Comparison of ENCODE assay signal across 17 cellular contexts in genomic region chr17:76092526-76093413, GRCh38. TPM values are rescaled to one million over a fixed set of nuclear protein-coding genes. Genes with fewer than 3 reads are reported as not detected.
DNase-seq lines count a peak whose midpoint lies in the region; ATAC-seq, FAIRE-seq and TF ChIP-seq lines count a peak whose summit lies in the region.
"Had no signal": no experiment of that assay in that cellular context is flagged by ENCODE, and none has a peak within 500 bp of the region (broad histone marks: within the 10 kb centered on the region; RNA-seq: fewer than 3 reads in every experiment).

No MANE protein-coding gene starts in this region.

- H3K27ac Mint-ChIP-seq in naive thymus-derived CD8-positive, alpha-beta T cell, result peak overlapping the region in 6 of 10 donors; percentile 3 to 38 (median 26)
- H3K27ac Mint-ChIP-seq: IgD-negative memory B cell had no signal

- no peak for FAIRE-seq in D721Med (lab: Jason Lieb, UNC)
- FAIRE-seq: GM19239 had no signal

- H3K36me3 ChIP-seq in mucosa of descending colon (ENCODE audit: low read depth), result peaks cover 11% of the 10 kb centered on the region

- peak; percentile 49 to 76 for ATAC-seq in naive thymus-derived CD8-positive, alpha-beta T cell
- ATAC-seq in mucosa of descending colon, result no peak

- no peaks in the 10 kb centered on the region for H3K9me3 ChIP-seq in mucosa of descending colon
- H3K9me3 ChIP-seq: BE2C had no signal

- TF ChIP-seq CTCF in D721Med (IDR thresholded peaks at IDR 0.05; ENCODE audit: insufficient read depth, missing control alignments) (no peak), mucosa of descending colon (IDR thresholded peaks at IDR 0.05) (no peak)

- intact Hi-C loops in mucosa of descending colon (cut with DNase I, micrococcal nuclease), result no loop called here

- POLR2A ChIA-PET in naive thymus-derived CD8-positive, alpha-beta T cell (lab: Charles Lee), result interaction anchor here (0.6 to 2.0 kb wide), 7 partner anchors 11 to 198 kb away, joined by 4 to 8 read pairs (median 4); partner anchors contain the start of genes EXOC7 and ZACN

- no peak overlapping the region for H3K4me3 Mint-ChIP-seq in naive thymus-derived CD8-positive, alpha-beta T cell

- H3K9me3 Mint-ChIP-seq in naive thymus-derived CD8-positive, alpha-beta T cell, result no peaks in the 10 kb centered on the region
- H3K9me3 Mint-ChIP-seq: IgD-negative memory B cell had no signal

- peaks cover 2 to 16% (median 5%) of the 10 kb centered on the region in 4 donors for H3K4me1 Mint-ChIP-seq in naive thymus-derived CD8-positive, alpha-beta T cell
- H3K4me1 Mint-ChIP-seq: IgD-negative memory B cell had no signal

- peaks cover 0 to 80% (median 13%) of the 10 kb centered on the region in 3 donors for H3K36me3 Mint-ChIP-seq in naive thymus-derived CD8-positive, alpha-beta T cell

- no peak overlapping the region for H3K4me3 ChIP-seq in mucosa of descending colon

- H3K4me1 ChIP-seq in mucosa of descending colon (ENCODE audit: low read depth), result no peaks in the 10 kb centered on the region

- DNase-seq in AG20443 (ENCODE audit: low spot score) (peak; percentile 2), D721Med (ENCODE audit: insufficient read length, low spot score) (peak; percentile 7), Kasumi-1 (lab: John Stamatoyannopoulos, UW) (peak; percentile 82 to 90), mucosa of descending colon (no peak), NCI-H526 treated with DMSO at 0.1 percent for 48 hours (lab: John Stamatoyannopoulos, UW) (no peak), NCI-H524 treated with DMSO at 0.1 percent for 48 hours (lab: John Stamatoyannopoulos, UW) (no peak)
- no peak for DNase-seq in naive thymus-derived CD8-positive, alpha-beta T cell
- DNase-seq: BE2C; NCI-H1436 treated with DMSO at 0.1 percent for 48 hours; NCI-H2081; NCI-H2227 treated with DMSO at 0.1 percent for 48 hours; NCI-H526; NK-92 treated with Interleukin-12 subunit alpha and Interleukin-12 subunit beta, amount 100 ng/mL, for 24 hours had no signal

- no peaks in the 10 kb centered on the region for H3K27me3 Mint-ChIP-seq in naive thymus-derived CD8-positive, alpha-beta T cell
- H3K27me3 Mint-ChIP-seq: IgD-negative memory B cell had no signal

RNA-seq across cellular contexts. Expression of gene EXOC7, which starts 10.8 kb away (rescaled TPM):
- 100 to 1,000 TPM; 199 to 210 TPM for total RNA-seq in naive thymus-derived CD8-positive, alpha-beta T cell
- 10 to 100 TPM; 46.0 to 62.6 (median 49.0) TPM for polyA plus RNA-seq in naive thymus-derived CD8-positive, alpha-beta T cell
- 100 to 1,000 TPM in 2 of 3 donors, 10 to 100 TPM in 1; 91.0 to 145 (median 142) TPM for total RNA-seq in mucosa of descending colon

RNA-seq across cellular contexts. Expression of gene ZACN, which starts 13.8 kb away (rescaled TPM):
- under 1 TPM in 1 of 2 experiments, not detected in 1; 0.21 TPM for total RNA-seq in naive thymus-derived CD8-positive, alpha-beta T cell
- 1 to 10 TPM in 2 of 3 donors, not detected in 1; 1.9 to 4.6 TPM for polyA plus RNA-seq in naive thymus-derived CD8-positive, alpha-beta T cell
- total RNA-seq in mucosa of descending colon, result 1 to 10 TPM in 1 of 3 donors, not detected in 2; 1.4 TPM

RNA-seq across cellular contexts. Expression of gene GALR2, which starts 18.2 kb away (rescaled TPM):
- total RNA-seq in naive thymus-derived CD8-positive, alpha-beta T cell, result not detected
- under 1 TPM in 1 of 3 donors, not detected in 2; 0.70 TPM for polyA plus RNA-seq in naive thymus-derived CD8-positive, alpha-beta T cell
- total RNA-seq in mucosa of descending colon, result 1 to 10 TPM in 1 of 3 donors, not detected in 2; 4.2 TPM

RNA-seq across cellular contexts. Expression of gene SRP68, which starts 20.5 kb away (rescaled TPM):
- 10 to 100 TPM; 79.7 to 80.5 TPM for total RNA-seq in naive thymus-derived CD8-positive, alpha-beta T cell
- 10 to 100 TPM; 53.3 to 79.1 (median 64.5) TPM for polyA plus RNA-seq in naive thymus-derived CD8-positive, alpha-beta T cell
- 10 to 100 TPM; 47.3 to 86.6 (median 53.0) TPM for total RNA-seq in mucosa of descending colon

RNA-seq across cellular contexts. Expression of gene FOXJ1, which starts 48.3 kb away (rescaled TPM):
- total RNA-seq in naive thymus-derived CD8-positive, alpha-beta T cell, result 1 to 10 TPM; 3.4 to 3.7 TPM
- polyA plus RNA-seq in naive thymus-derived CD8-positive, alpha-beta T cell, result 1 to 10 TPM in 2 of 3 donors, under 1 TPM in 1; 0.28 to 2.8 (median 1.8) TPM
- 1 to 10 TPM in 1 of 3 donors, under 1 TPM in 2; 0.16 to 2.2 (median 0.52) TPM for total RNA-seq in mucosa of descending colon
- total RNA-seq: HT1080, SK-MEL-5 had no signal
- polyA plus RNA-seq: IgD-negative memory B cell had no signal

Comparison
In these comparisons a context has a peak if more than half of its experiments do, and no peak if none do; other contexts are left out.
1. DNase-seq: peak in AG20443 (single experiment), D721Med (single experiment) and Kasumi-1 (2 of 2); none in naive thymus-derived CD8-positive, alpha-beta T cell (0 of 10), mucosa of descending colon (0 of 3), NCI-H526 treated with DMSO at 0.1 percent for 48 hours (single experiment) and NCI-H524 treated with DMSO at 0.1 percent for 48 hours (single experiment).